ENCODE assay signal across 8 cellular contexts in the genomic region with DNA sequence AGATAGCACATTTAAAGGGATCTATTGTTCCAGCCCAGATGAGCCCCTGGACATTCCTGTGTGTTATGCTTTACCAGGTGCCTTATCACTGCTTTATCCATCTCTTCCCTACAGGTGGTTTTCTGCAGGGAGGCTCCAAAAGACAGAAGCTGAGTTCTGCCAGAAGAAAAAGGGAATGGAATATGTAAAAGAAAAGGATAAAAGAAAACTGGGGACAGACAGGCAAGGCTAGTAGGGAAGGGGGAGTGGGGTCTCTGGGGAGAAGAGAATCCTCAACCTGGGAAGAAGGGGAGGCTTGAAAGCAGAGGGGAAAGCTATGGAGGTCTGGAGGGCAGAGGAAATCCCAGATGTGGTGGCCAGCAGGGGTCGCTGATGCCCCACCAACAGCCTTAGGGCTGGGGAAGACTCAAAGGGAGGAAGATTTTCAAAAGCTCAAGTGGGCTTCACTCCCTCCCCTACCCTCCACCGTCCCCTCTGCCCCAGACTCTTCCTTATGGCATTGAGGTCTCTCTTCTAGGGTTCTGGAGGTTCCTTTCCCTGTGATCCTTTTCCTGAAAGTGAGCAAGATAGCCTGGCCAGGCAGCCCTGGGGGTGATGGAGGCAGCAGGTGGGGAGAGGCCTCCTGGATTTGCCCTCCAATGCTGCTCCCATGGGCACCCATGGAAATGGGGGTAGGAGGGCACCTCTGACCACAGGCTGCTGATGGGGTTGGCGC.
DNase-seq lines count a peak whose midpoint lies in the region; ATAC-seq and TF ChIP-seq lines count a peak whose summit lies in the region.

No MANE protein-coding gene starts in this region.

- H4K20me1 ChIP-seq in BLaER1 (no peaks in the 10 kb centered on the region), KMS-11 (ENCODE audit: insufficient read depth) (no peaks in the 10 kb centered on the region)

- H3K9ac ChIP-seq in BLaER1 (no peak overlapping the region), KMS-11 (no peak overlapping the region)

- WGBS in sigmoid colon, 2 donors = 32% methylated on average over 3 of the region's 3 CpGs

- H3K79me2 ChIP-seq in KMS-11 (ENCODE audit: insufficient read depth, low read depth) = no peaks in the 10 kb centered on the region

- H3K4me2 ChIP-seq in BLaER1 (peak overlapping the region; percentile 45), KMS-11 (no peak overlapping the region)

- TF ChIP-seq EP300 in sigmoid colon (IDR thresholded peaks at IDR 0.05) = no peak

- TF ChIP-seq CTCF in KMS-11 (conservative IDR thresholded peaks at IDR 0.05; ENCODE audit: low read depth, low read length) (peak; percentile 92), right atrium auricular region (IDR thresholded peaks at IDR 0.05) (peak; percentile 84 to 88), sigmoid colon (IDR thresholded peaks at IDR 0.05) (peak; percentile 88 to 94 (median 90))

- intact Hi-C loops in sigmoid colon (cut with DNase I) = loop anchor here (1.0 to 5.0 kb wide), 4 partner anchors 17 to 217 kb away; no protein-coding TSS in a partner anchor

- H3K9me3 ChIP-seq in BLaER1 (no peaks in the 10 kb centered on the region), right atrium auricular region (no peaks in the 10 kb centered on the region), sigmoid colon (no peaks in the 10 kb centered on the region)

- no peak overlapping the region for H3K27ac ChIP-seq in BLaER1
- H3K27ac ChIP-seq in KMS-11 = no peak overlapping the region
- H3K27ac ChIP-seq in right atrium auricular region = no peak overlapping the region
- no peak overlapping the region for H3K27ac ChIP-seq in sigmoid colon

- no peak for TF ChIP-seq POLR2A in sigmoid colon (IDR thresholded peaks at IDR 0.05)

- peak; percentile 77 for ATAC-seq in GM19043 (IDR thresholded peaks at IDR 0.05; ENCODE audit: low read depth, unreplicated experiment)
- no peak for ATAC-seq in HG03159 (IDR thresholded peaks at IDR 0.05; ENCODE audit: unreplicated experiment)

- no peak overlapping the region for H3K4me3 ChIP-seq in BLaER1
- H3K4me3 ChIP-seq in KMS-11 (IDR thresholded peaks at IDR 0.05; ENCODE audit: insufficient read depth, low read depth, low read length) = no peak overlapping the region
- H3K4me3 ChIP-seq in right atrium auricular region = no peak overlapping the region
- no peak overlapping the region for H3K4me3 ChIP-seq in sigmoid colon

- H3K4me1 ChIP-seq in BLaER1 (peaks cover 43% of the 10 kb centered on the region), KMS-11 (ENCODE audit: low read depth, poor library complexity, severe bottlenecking) (peaks cover 23% of the 10 kb centered on the region), right atrium auricular region (peaks cover 0 to 18% of the 10 kb centered on the region in 2 donors), sigmoid colon (peaks cover 0 to 33% (median 18%) of the 10 kb centered on the region in 4 donors)

- H3K36me3 ChIP-seq in BLaER1 (no peaks in the 10 kb centered on the region), KMS-11 (ENCODE audit: insufficient read depth) (no peaks in the 10 kb centered on the region), right atrium auricular region (no peaks in the 10 kb centered on the region), sigmoid colon (no peaks in the 10 kb centered on the region)

- DNase-seq in T-helper 2 cell (peak; percentile 38 to 61 (median 60)), amniotic stem cell (lab: John Stamatoyannopoulos, UW) (peak; percentile 18), right atrium auricular region (ENCODE audit: low spot score) (peak; percentile 75), sigmoid colon (peak; percentile 85)

- H3K27me3 ChIP-seq in BLaER1 (no peaks in the 10 kb centered on the region), KMS-11 (ENCODE audit: insufficient read depth, low read depth) (peaks cover 3% of the 10 kb centered on the region; the same call in 1 of the 2 replicates), right atrium auricular region (no peaks in the 10 kb centered on the region), sigmoid colon (no peaks in the 10 kb centered on the region)

- no peak overlapping the region for H2AFZ ChIP-seq in KMS-11 (ENCODE audit: low read depth)

Comparison
In these comparisons a context has a peak if more than half of its experiments do, and no peak if none do; other contexts are left out.
1. DNase-seq: peak in every context shown above with its lines; median percentile 85 in sigmoid colon; 75 in right atrium auricular region; 60 in T-helper 2 cell; 18 in amniotic stem cell.